ENCODE assay signal across 4 cellular contexts in genomic region chr22:45373592-45373991, GRCh38. TPM values are rescaled to one million over a fixed set of nuclear protein-coding genes. Genes with fewer than 3 reads are reported as not detected.
"Had no signal": no experiment of that assay in that cellular context is flagged by ENCODE, and none has a peak within 500 bp of the region (broad histone marks: within the 10 kb centered on the region; RNA-seq: fewer than 3 reads in every experiment).

No MANE protein-coding gene starts in this region.

RNA-seq across cellular contexts. Expression of gene SMC1B, which starts 39.8 kb away (rescaled TPM):
- total RNA-seq: HT-29, HT1080, K562 had no signal
- polyA plus RNA-seq: IgD-negative memory B cell had no signal

RNA-seq across cellular contexts. Expression of gene RIBC2, which starts 39.9 kb away (rescaled TPM):
- total RNA-seq: K562 had no signal
- polyA plus RNA-seq: IgD-negative memory B cell, K562 had no signal
